1 cellular context compared by ENCODE assay signal in genomic region chr22:20949698-20950183, GRCh38.
TF ChIP-seq lines count a peak whose summit lies in the region.

No MANE protein-coding gene starts in this region.

TF ChIP-seq in HepG2, 621 proteins besides CTCF, POLR2A, EP300 and RAD21 (continued from another document):
- peak; percentile 20; the same call in 1 of the 2 replicates for TF ChIP-seq PATZ1 (CRISPR knock-in tag; IDR thresholded peaks at IDR 0.05)
- TF ChIP-seq ZNF713 (CRISPR knock-in tag; IDR thresholded peaks at IDR 0.05) = no peak
- TF ChIP-seq KLF6 (CRISPR knock-in tag; IDR thresholded peaks at IDR 0.05) = no peak
- TF ChIP-seq ZNF740 (CRISPR knock-in tag; IDR thresholded peaks at IDR 0.05) = no peak
- TF ChIP-seq ZNF143 (CRISPR knock-in tag; IDR thresholded peaks at IDR 0.05) = 0 out of 2 replicates have a peak, but pooled peaks have one; percentile 37
- no peak for TF ChIP-seq E2F1 (CRISPR knock-in tag; IDR thresholded peaks at IDR 0.05)
- TF ChIP-seq ZNF678 (CRISPR knock-in tag; IDR thresholded peaks at IDR 0.05) = no peak
- no peak for TF ChIP-seq KDM5B (CRISPR knock-in tag; IDR thresholded peaks at IDR 0.05; ENCODE audit: borderline replicate concordance)
- no peak for TF ChIP-seq ZNF761 (CRISPR knock-in tag; conservative IDR thresholded peaks at IDR 0.05)
- peak; percentile 28; the same call in 1 of the 2 replicates for TF ChIP-seq SIX1 (CRISPR knock-in tag; IDR thresholded peaks at IDR 0.05; ENCODE audit: borderline replicate concordance)
- 0 out of 2 replicates have a peak, but pooled peaks have one; percentile 28 for TF ChIP-seq TOE1 (CRISPR knock-in tag; IDR thresholded peaks at IDR 0.05)
- TF ChIP-seq ZNF567 (CRISPR knock-in tag; IDR thresholded peaks at IDR 0.05; ENCODE audit: borderline replicate concordance) = no peak
- TF ChIP-seq KMT2B (CRISPR knock-in tag; IDR thresholded peaks at IDR 0.05) = no peak
- TF ChIP-seq ZNF549 (CRISPR knock-in tag; IDR thresholded peaks at IDR 0.05) = no peak
- TF ChIP-seq SALL1 (CRISPR knock-in tag; IDR thresholded peaks at IDR 0.05) = peak; percentile 93
- TF ChIP-seq GLI4 (CRISPR knock-in tag; IDR thresholded peaks at IDR 0.05; ENCODE audit: borderline replicate concordance) = no peak
- TF ChIP-seq ZNF569 (CRISPR knock-in tag; IDR thresholded peaks at IDR 0.05; ENCODE audit: borderline replicate concordance) = no peak
- TF ChIP-seq IKZF1 (IDR thresholded peaks at IDR 0.05) = no peak
- TF ChIP-seq GABPB1 (CRISPR knock-in tag; IDR thresholded peaks at IDR 0.05) = no peak
- TF ChIP-seq FOXO1 (CRISPR knock-in tag; IDR thresholded peaks at IDR 0.05) = peak; percentile 79
- peak; percentile 53; the same call in 1 of the 2 replicates for TF ChIP-seq MAX (IDR thresholded peaks at IDR 0.05)
- TF ChIP-seq SP1 (IDR thresholded peaks at IDR 0.05) = no peak
- no peak for TF ChIP-seq SP1 (CRISPR knock-in tag; IDR thresholded peaks at IDR 0.05)
- TF ChIP-seq FOXA3 (CRISPR knock-in tag; IDR thresholded peaks at IDR 0.05) = peak; percentile 40; the same call in 1 of the 2 replicates
- TF ChIP-seq PBX2 (CRISPR knock-in tag; IDR thresholded peaks at IDR 0.05) = 0 out of 2 replicates have a peak, but pooled peaks have one; percentile 33
- TF ChIP-seq ZBTB1 (CRISPR knock-in tag; IDR thresholded peaks at IDR 0.05; ENCODE audit: borderline replicate concordance) = no peak
- TF ChIP-seq GFI1 (CRISPR knock-in tag; IDR thresholded peaks at IDR 0.05; ENCODE audit: borderline replicate concordance) = peak; percentile 30; the same call in 1 of the 2 replicates
- TF ChIP-seq CENPBD1 (CRISPR knock-in tag; IDR thresholded peaks at IDR 0.05; ENCODE audit: borderline replicate concordance, low read depth) = no peak
- no peak for TF ChIP-seq FOSL1 (CRISPR knock-in tag; IDR thresholded peaks at IDR 0.05; ENCODE audit: borderline replicate concordance)
- no peak for TF ChIP-seq ZNF749 (CRISPR knock-in tag; IDR thresholded peaks at IDR 0.05; ENCODE audit: borderline replicate concordance)
- TF ChIP-seq USF2 (IDR thresholded peaks at IDR 0.05; ENCODE audit: low read depth, low read length) = no peak
- TF ChIP-seq USF2 (CRISPR knock-in tag; IDR thresholded peaks at IDR 0.05; ENCODE audit: borderline replicate concordance) = no peak
- TF ChIP-seq ZMYM3 (CRISPR knock-in tag; IDR thresholded peaks at IDR 0.05) = peak; percentile 37; the same call in 1 of the 2 replicates
- TF ChIP-seq HNF1B (CRISPR knock-in tag; IDR thresholded peaks at IDR 0.05) = 0 out of 2 replicates have a peak, but pooled peaks have one; percentile 71
- TF ChIP-seq ZNF790 (CRISPR knock-in tag; IDR thresholded peaks at IDR 0.05; ENCODE audit: borderline replicate concordance) = no peak
- 0 out of 2 replicates have a peak, but pooled peaks have one; percentile 24 for TF ChIP-seq TFDP2 (CRISPR knock-in tag; IDR thresholded peaks at IDR 0.05)
- TF ChIP-seq BCL6 (CRISPR knock-in tag; IDR thresholded peaks at IDR 0.05) = peak; percentile 66
- TF ChIP-seq HES4 (CRISPR knock-in tag; IDR thresholded peaks at IDR 0.05; ENCODE audit: borderline replicate concordance) = no peak
- TF ChIP-seq ATF5 (CRISPR knock-in tag; IDR thresholded peaks at IDR 0.05; ENCODE audit: low read depth) = no peak
- no peak for TF ChIP-seq ZNF274 (CRISPR knock-in tag; IDR thresholded peaks at IDR 0.05)
- TF ChIP-seq ZNF432 (CRISPR knock-in tag; IDR thresholded peaks at IDR 0.05; ENCODE audit: borderline replicate concordance) = no peak
- no peak for TF ChIP-seq SNAI1 (CRISPR knock-in tag; IDR thresholded peaks at IDR 0.05; ENCODE audit: borderline replicate concordance)
- TF ChIP-seq MEIS2 (CRISPR knock-in tag; IDR thresholded peaks at IDR 0.05) = 0 out of 2 replicates have a peak, but pooled peaks have one; percentile 18
- TF ChIP-seq ATF7 (IDR thresholded peaks at IDR 0.05) = no peak
- no peak for TF ChIP-seq ATF7 (CRISPR knock-in tag; IDR thresholded peaks at IDR 0.05)
- no peak for TF ChIP-seq PAWR (CRISPR knock-in tag; IDR thresholded peaks at IDR 0.05; ENCODE audit: borderline replicate concordance)
- TF ChIP-seq KLF13 (CRISPR knock-in tag; IDR thresholded peaks at IDR 0.05) = no peak
- TF ChIP-seq ZNF33B (CRISPR knock-in tag; IDR thresholded peaks at IDR 0.05) = no peak
- no peak for TF ChIP-seq TRIM22 (IDR thresholded peaks at IDR 0.05)
- no peak for TF ChIP-seq ADNP (CRISPR knock-in tag; IDR thresholded peaks at IDR 0.05)
- peak; percentile 64; the same call in 1 of the 2 replicates for TF ChIP-seq NCOA2 (CRISPR knock-in tag; IDR thresholded peaks at IDR 0.05)
- no peak for TF ChIP-seq ZSCAN30 (CRISPR knock-in tag; IDR thresholded peaks at IDR 0.05)
- no peak for TF ChIP-seq ZSCAN5A (CRISPR knock-in tag; IDR thresholded peaks at IDR 0.05; ENCODE audit: borderline replicate concordance)
- no peak for TF ChIP-seq NFRKB (IDR thresholded peaks at IDR 0.05)
- 0 out of 2 replicates have a peak, but pooled peaks have one; percentile 28 for TF ChIP-seq ZNF792 (CRISPR knock-in tag; IDR thresholded peaks at IDR 0.05)
